In genomic region chr12:6262635-6263034, GRCh38 we compare ENCODE assay signal across 25 cellular contexts. TPM values are rescaled to one million over a fixed set of nuclear protein-coding genes. Genes with fewer than 3 reads are reported as not detected.
DNase-seq lines count a peak whose midpoint lies in the region; ATAC-seq, FAIRE-seq and TF ChIP-seq lines count a peak whose summit lies in the region.
"Had no signal": no experiment of that assay in that cellular context is flagged by ENCODE, and none has a peak within 500 bp of the region (broad histone marks: within the 10 kb centered on the region; RNA-seq: fewer than 3 reads in every experiment).

No MANE protein-coding gene starts in this region.

- TF ChIP-seq EP300 in HepG2 (IDR thresholded peaks at IDR 0.05; ENCODE audit: low read depth in 2 of 2, low read length in 2 of 2) (no peak), HepG2 (CRISPR knock-in tag; IDR thresholded peaks at IDR 0.05; ENCODE audit: borderline replicate concordance) (no peak)

- FAIRE-seq in HepG2 (lab: Jason Lieb, UNC), result no peak
- FAIRE-seq: HTR-8/SVneo had no signal

- no peak overlapping the region for H2AFZ ChIP-seq in HepG2 (ENCODE audit: low read length)

- H3K4me2 ChIP-seq in HepG2 (ENCODE audit: low read depth, low read length), result no peak overlapping the region

- intact Hi-C loops in naive thymus-derived CD4-positive, alpha-beta T cell (cut with micrococcal nuclease), result no loop called here
- intact Hi-C loops in Right ventricle myocardium superior (cut with DNase I) (no loop called here), HepG2 (cut with micrococcal nuclease; ENCODE audit: unreplicated experiment) (no loop called here)

- peaks cover 9% of the 10 kb centered on the region for H3K4me1 Mint-ChIP-seq in T-helper 17 cell
- H3K4me1 Mint-ChIP-seq in naive thymus-derived CD4-positive, alpha-beta T cell, result peaks cover 0 to 10% (median 5%) of the 10 kb centered on the region in 7 donors

- 21% methylated on average over 2 of the region's 2 CpGs for WGBS in HepG2 (ENCODE audit: low lambda C conversion rate)

- CTCF ChIA-PET in naive thymus-derived CD4-positive, alpha-beta T cell (lab: Charles Lee), result no interaction called here
- CTCF ChIA-PET in HepG2 (lab: Yijun Ruan, JAX; ENCODE audit: low intra/inter-chr PET ratio, low total read pairs), result no interaction called here

- BruUV-seq in HepG2 (replicated peaks; lab: Mats Ljungman, UMichigan), result no TSS peak

- H3K9me3 ChIP-seq in T-helper 17 cell (ENCODE audit: control insufficient read depth, low read length, poor library complexity, severe bottlenecking) (no peaks in the 10 kb centered on the region), HepG2 (ENCODE audit: low read length) (no peaks in the 10 kb centered on the region)
- H3K9me3 ChIP-seq in naive thymus-derived CD4-positive, alpha-beta T cell (ENCODE audit: control insufficient read depth in 2 of 3, low read length in 3 of 3), result peaks cover 0 to 3% (median 0%) of the 10 kb centered on the region in 3 experiments
- H3K9me3 ChIP-seq: ascending aorta, esophagus squamous epithelium, left lung, thyroid gland had no signal

- POLR2A ChIA-PET in naive thymus-derived CD4-positive, alpha-beta T cell (lab: Charles Lee), result no interaction called here
- POLR2A ChIA-PET in HepG2 (lab: Yijun Ruan, JAX), result no interaction called here

- no peak for TF ChIP-seq POLR2A in HepG2 (IDR thresholded peaks at IDR 0.05; ENCODE audit: insufficient read depth in 1 of 2, low read depth in 2 of 2, low read length in 2 of 2)

- peak overlapping the region; percentile 66 for H3K27ac Mint-ChIP-seq in T-helper 17 cell
- H3K27ac Mint-ChIP-seq in naive thymus-derived CD4-positive, alpha-beta T cell, result no peak overlapping the region
- H3K27ac Mint-ChIP-seq: activated CD4-positive, alpha-beta memory T cell treated with anti-CD3 and anti-CD28 coated beads for 36 hours; T-helper 1 cell treated with Interleukin-12 subunit alpha and Interleukin-12 subunit beta and Interleukin-4 antibody, amounts not matched to agents 30 μg/mL and 1 μg/mL, for 36 hours had no signal

- no peak for TF ChIP-seq RAD21 in HepG2 (CRISPR knock-in tag; IDR thresholded peaks at IDR 0.05)

- peaks cover 0 to 2% of the 10 kb centered on the region in 2 donors for H3K27me3 ChIP-seq in naive thymus-derived CD4-positive, alpha-beta T cell (ENCODE audit: control insufficient read depth in 2 of 2, insufficient read depth in 2 of 2, low read length in 2 of 2)
- no peaks in the 10 kb centered on the region; a peak in 2 of 5 replicates for H3K27me3 ChIP-seq in HepG2 (ENCODE audit: control insufficient read depth in 1 of 2, insufficient read depth in 2 of 2, low read length in 2 of 2)
- H3K27me3 ChIP-seq: ascending aorta, esophagus squamous epithelium, left lung, right atrium auricular region, thyroid gland had no signal

- no peak overlapping the region for H3K27ac ChIP-seq in naive thymus-derived CD4-positive, alpha-beta T cell (ENCODE audit: low read depth, low read length)
- H3K27ac ChIP-seq in HepG2 (ENCODE audit: extremely low read length, insufficient read depth, low read length), result no peak overlapping the region
- H3K27ac ChIP-seq: ascending aorta, esophagus squamous epithelium, left lung, right atrium auricular region, thyroid gland, WERI-Rb-1 had no signal

- H3K79me2 ChIP-seq in HepG2 (ENCODE audit: insufficient read depth, low read length), result no peaks in the 10 kb centered on the region

- no peaks in the 10 kb centered on the region for H3K4me1 ChIP-seq in naive thymus-derived CD4-positive, alpha-beta T cell (ENCODE audit: control insufficient read depth in 2 of 2, insufficient read depth in 2 of 2, low read length in 2 of 2)
- H3K4me1 ChIP-seq in HepG2 (ENCODE audit: insufficient read depth, low read length), result peaks cover 31% of the 10 kb centered on the region
- H3K4me1 ChIP-seq: ascending aorta, right atrium auricular region had no signal

- H4K20me1 ChIP-seq in HepG2 (ENCODE audit: insufficient read depth, low read length), result no peaks in the 10 kb centered on the region

- no peak for TF ChIP-seq CTCF in HepG2 (CRISPR knock-in tag; IDR thresholded peaks at IDR 0.05)

- H3K27me3 Mint-ChIP-seq in T-helper 17 cell, result peaks cover 22% of the 10 kb centered on the region
- H3K27me3 Mint-ChIP-seq in naive thymus-derived CD4-positive, alpha-beta T cell, result peaks cover 0 to 5% (median 0%) of the 10 kb centered on the region in 5 donors

- no peak overlapping the region for H3K4me3 ChIP-seq in naive thymus-derived CD4-positive, alpha-beta T cell (ENCODE audit: low read length)
- no peak overlapping the region for H3K4me3 ChIP-seq in HepG2 (replicated peaks in 1 of 3; ENCODE audit: insufficient read depth in 1 of 3, low read depth in 2 of 3, low read length in 3 of 3)
- H3K4me3 ChIP-seq: ascending aorta, esophagus squamous epithelium, left lung, right atrium auricular region, thyroid gland had no signal

- H3K9ac ChIP-seq in HepG2 (ENCODE audit: insufficient read depth, low read depth, low read length), result no peak overlapping the region

- no peak for ATAC-seq in T-helper 17 cell
- ATAC-seq in naive thymus-derived CD4-positive, alpha-beta T cell, result peak; percentile 62
- no peak for ATAC-seq in Right ventricle myocardium superior (ENCODE audit: poor library complexity)
- ATAC-seq in GM18858 (IDR thresholded peaks at IDR 0.05; ENCODE audit: unreplicated experiment), result no peak
- ATAC-seq in HepG2, result no peak
- ATAC-seq: left lung had no signal

- DNase-seq in DMS53 treated with DMSO at 0.1 percent for 48 hours (lab: John Stamatoyannopoulos, UW; ENCODE audit: unreplicated experiment) (peak; percentile 35), LHCN-M2 (ENCODE audit: low read depth) (peak; percentile 63), T-helper 17 cell (no peak), Right ventricle myocardium superior (no peak), HepG2 (ENCODE audit: low spot score) (no peak)
- DNase-seq in naive thymus-derived CD4-positive, alpha-beta T cell, result no peak
- DNase-seq: activated CD4-positive, alpha-beta memory T cell treated with anti-CD3 and anti-CD28 coated beads for 36 hours; activated naive CD4-positive, alpha-beta T cell; activated T-cell treated with anti-CD3 and anti-CD28 coated beads for 4 hours; cerebellar nuclear complex; effector CD8-positive, alpha-beta T cell; esophagus squamous epithelium; left lung; NCI-H187 treated with DMSO at 0.1 percent for 48 hours; NCI-H524 treated with DMSO at 0.1 percent for 48 hours; nucleus accumbens; thyroid gland; WERI-Rb-1 had no signal

- H3K9me3 Mint-ChIP-seq in naive thymus-derived CD4-positive, alpha-beta T cell, result peaks cover 0 to 4% (median 0%) of the 10 kb centered on the region in 11 donors
- H3K9me3 Mint-ChIP-seq: activated CD4-positive, alpha-beta memory T cell treated with anti-CD3 and anti-CD28 coated beads for 36 hours; T-helper 1 cell treated with Interleukin-12 subunit alpha and Interleukin-12 subunit beta and Interleukin-4 antibody, amounts not matched to agents 30 μg/mL and 1 μg/mL, for 36 hours had no signal

- in situ Hi-C loops in HepG2 (cut with HindIII; ENCODE audit: extremely low pct_ligation_motif_present, low pct_unique_long_range_greater_than_20kb), result no loop called here

- no peaks in the 10 kb centered on the region for H3K36me3 ChIP-seq in naive thymus-derived CD4-positive, alpha-beta T cell (ENCODE audit: control insufficient read depth in 2 of 3, insufficient read depth in 3 of 3, low read length in 3 of 3)
- H3K36me3 ChIP-seq in HepG2 (replicated peaks in 1 of 2; ENCODE audit: control insufficient read depth in 1 of 2, insufficient read depth in 2 of 2, low read length in 2 of 2), result no peaks in the 10 kb centered on the region
- H3K36me3 ChIP-seq: ascending aorta, esophagus squamous epithelium, left lung, right atrium auricular region, thyroid gland, WERI-Rb-1 had no signal

- no peak overlapping the region for H3K4me3 Mint-ChIP-seq in T-helper 17 cell
- no peak overlapping the region for H3K4me3 Mint-ChIP-seq in naive thymus-derived CD4-positive, alpha-beta T cell
- H3K4me3 Mint-ChIP-seq: activated CD4-positive, alpha-beta memory T cell treated with anti-CD3 and anti-CD28 coated beads for 36 hours; T-helper 1 cell treated with Interleukin-12 subunit alpha and Interleukin-12 subunit beta and Interleukin-4 antibody, amounts not matched to agents 30 μg/mL and 1 μg/mL, for 36 hours had no signal

- H3K36me3 Mint-ChIP-seq in T-helper 17 cell (ENCODE audit: low read depth), result peaks cover 9% of the 10 kb centered on the region
- peaks cover 0 to 3% (median 0%) of the 10 kb centered on the region in 5 donors for H3K36me3 Mint-ChIP-seq in naive thymus-derived CD4-positive, alpha-beta T cell
- H3K36me3 Mint-ChIP-seq: activated CD4-positive, alpha-beta memory T cell treated with anti-CD3 and anti-CD28 coated beads for 36 hours had no signal

RNA-seq across cellular contexts. Expression of gene PLEKHG6, which starts 47.8 kb away (rescaled TPM):
- not detected in 2 replicates for total RNA-seq in LHCN-M2 (2014; rRNA removed)
- 0.23 TPM for polyA plus RNA-seq in LHCN-M2 (2012)
- total RNA-seq in T-helper 17 cell, result not detected
- total RNA-seq in naive thymus-derived CD4-positive, alpha-beta T cell, result not detected
- 1 to 10 TPM in 1 of 2 donors, under 1 TPM in 1; 0.15 to 1.3 TPM for polyA plus RNA-seq in naive thymus-derived CD4-positive, alpha-beta T cell
- total RNA-seq in Right ventricle myocardium superior, result 0.22 TPM
- total RNA-seq in HepG2 (2016; rRNA removed; fragmentation: Illumina TruSeq; extraction: Trizol), result 13.1 and 18.9 TPM in 2 replicates
- 11.1 and 14.7 TPM in 2 replicates for total RNA-seq in HepG2 (2016; cell fraction: cytosol; rRNA removed; fragmentation: Illumina TruSeq; extraction: Trizol; ENCODE audit: low read depth)
- 15.0 and 16.9 TPM in 2 replicates for total RNA-seq in HepG2 (2016; cell fraction: insoluble cytoplasmic fraction; rRNA removed; fragmentation: Illumina TruSeq; extraction: Trizol)
- total RNA-seq in HepG2 (2016; cell fraction: membrane; rRNA removed; fragmentation: Illumina TruSeq; extraction: Trizol), result 23.7 TPM in 2 replicates
- total RNA-seq in HepG2 (2016; cell fraction: nucleus; rRNA removed; fragmentation: Illumina TruSeq; extraction: Trizol), result 15.6 and 19.7 TPM in 2 replicates
- polyA plus RNA-seq in HepG2 (2011; rRNA removed), result 17.0 and 26.8 TPM in 2 replicates
- 12.8 and 29.8 TPM in 2 replicates for polyA plus RNA-seq in HepG2 (2011; cell fraction: cytosol; rRNA removed)
- polyA plus RNA-seq in HepG2 (2011; cell fraction: nucleus; rRNA removed), result 20.1 and 50.9 TPM in 2 replicates
- polyA plus RNA-seq in HepG2 (2012), result 16.4 and 22.2 TPM in 2 replicates
- polyA plus RNA-seq in HepG2 (2016; cell fraction: cytosol; fragmentation: Illumina TruSeq; extraction: Trizol; ENCODE audit: low read depth), result 16.0 and 16.1 TPM in 2 replicates
- polyA plus RNA-seq in HepG2 (2016; cell fraction: insoluble cytoplasmic fraction; fragmentation: Illumina TruSeq; extraction: Trizol; ENCODE audit: low read depth), result 15.2 and 21.6 TPM in 2 replicates
- polyA plus RNA-seq in HepG2 (2016; cell fraction: membrane; fragmentation: Illumina TruSeq; extraction: Trizol; ENCODE audit: low read depth), result 20.3 and 26.3 TPM in 2 replicates
- 28.0 and 30.9 TPM in 2 replicates for polyA plus RNA-seq in HepG2 (2016; cell fraction: nucleus; fragmentation: Illumina TruSeq; extraction: Trizol; ENCODE audit: insufficient read depth, low read depth)
- polyA minus RNA-seq in HepG2 (2011; rRNA and poly(A)+ RNA removed; ENCODE audit: low replicate concordance), result 0.70 and 23.3 TPM in 2 replicates
- 8.8 and 12.8 TPM in 2 replicates for polyA minus RNA-seq in HepG2 (2011; cell fraction: cytosol; rRNA and poly(A)+ RNA removed)
- 13.3 and 16.5 TPM in 2 replicates for polyA minus RNA-seq in HepG2 (2011; cell fraction: nucleus; rRNA and poly(A)+ RNA removed)
- total RNA-seq: activated CD4-positive, alpha-beta memory T cell treated with anti-CD3 and anti-CD28 coated beads for 36 hours; ascending aorta; glomerular endothelial cell; mononuclear cell had no signal

Comparison
In these comparisons a context has a peak if more than half of its experiments do, and no peak if none do; other contexts are left out.
1. DNase-seq: peak in DMS53 treated with DMSO at 0.1 percent for 48 hours (single experiment) and LHCN-M2 (single experiment); none in T-helper 17 cell (0 of 3), naive thymus-derived CD4-positive, alpha-beta T cell (0 of 9), Right ventricle myocardium superior (single experiment) and HepG2 (single experiment).